11 cellular contexts compared by ENCODE assay signal in genomic region chr1:214068979-214069378, GRCh38.
"Had no signal": no experiment of that assay in that cellular context is flagged by ENCODE, and none has a peak within 500 bp of the region (broad histone marks: within the 10 kb centered on the region; RNA-seq: fewer than 3 reads in every experiment).

No MANE protein-coding gene starts in this region.

- H3K9ac ChIP-seq: GM23248 had no signal

- H3K4me3 ChIP-seq: GM23248, GM23338, HAP-1 had no signal

- ATAC-seq: GM23338, HCT116 had no signal

- FAIRE-seq: H1, H54 had no signal

- H3K4me2 ChIP-seq: GM23338 had no signal

- H2AFZ ChIP-seq: GM23248, GM23338 had no signal

- H3K36me3 ChIP-seq: HAP-1 had no signal

- H3K9me3 ChIP-seq: HAP-1 had no signal

- DNase-seq: GM23248, GOT3, H7, H9, HCEC 1CT, HFFc6 had no signal

- H3K27ac ChIP-seq: GM23248 had no signal
